Comparison of ENCODE assay signal across 11 cellular contexts in genomic region chr16:78744099-78744498, GRCh38.
"Had no signal": no experiment of that assay in that cellular context is flagged by ENCODE, and none has a peak within 500 bp of the region (broad histone marks: within the 10 kb centered on the region; RNA-seq: fewer than 3 reads in every experiment).

No MANE protein-coding gene starts in this region.

- H3K27ac ChIP-seq: ascending aorta, heart left ventricle, thoracic aorta, VCaP had no signal

- H3K4me3 ChIP-seq: ascending aorta, heart left ventricle, left lung, stomach, thoracic aorta had no signal

- H3K36me3 ChIP-seq: ascending aorta, heart left ventricle, left lung, stomach, thoracic aorta had no signal

- H3K27me3 Mint-ChIP-seq: activated CD4-positive, alpha-beta T cell treated with anti-CD3 and anti-CD28 coated beads, Interleukin-2, amount 10 ng/mL, durations not matched to agents 24 days and 14 days had no signal

- H3K9me3 Mint-ChIP-seq: neural crest cell had no signal

- ATAC-seq: heart left ventricle had no signal

- H3K27me3 ChIP-seq: ascending aorta, heart left ventricle, left lung, stomach had no signal

- DNase-seq: activated CD4-positive, alpha-beta T cell treated with anti-CD3 and anti-CD28 coated beads, Interleukin-2, amount 10 ng/mL, durations not matched to agents 24 days and 14 days; activated gamma-delta T cell treated with Interleukin-2 at 50 U/mL for 16 hours; activated T-cell treated with anti-CD3 and anti-CD28 coated beads, Interleukin-2, amount 50 U/mL, for 1 hour; heart left ventricle; left lung; stimulated activated CD4-positive, alpha-beta T cell treated with anti-CD3 and anti-CD28 coated beads, Interleukin-2, amount 100 ng/mL, for 48 hours; stomach had no signal

- H3K4me3 Mint-ChIP-seq: activated CD4-positive, alpha-beta T cell treated with anti-CD3 and anti-CD28 coated beads, Interleukin-2, amount 10 ng/mL, durations not matched to agents 24 days and 14 days; neural crest cell had no signal

- H3K9me3 ChIP-seq: ascending aorta, heart left ventricle, left lung, stomach, thoracic aorta had no signal
